8 cellular contexts compared by ENCODE assay signal in the genomic region with DNA sequence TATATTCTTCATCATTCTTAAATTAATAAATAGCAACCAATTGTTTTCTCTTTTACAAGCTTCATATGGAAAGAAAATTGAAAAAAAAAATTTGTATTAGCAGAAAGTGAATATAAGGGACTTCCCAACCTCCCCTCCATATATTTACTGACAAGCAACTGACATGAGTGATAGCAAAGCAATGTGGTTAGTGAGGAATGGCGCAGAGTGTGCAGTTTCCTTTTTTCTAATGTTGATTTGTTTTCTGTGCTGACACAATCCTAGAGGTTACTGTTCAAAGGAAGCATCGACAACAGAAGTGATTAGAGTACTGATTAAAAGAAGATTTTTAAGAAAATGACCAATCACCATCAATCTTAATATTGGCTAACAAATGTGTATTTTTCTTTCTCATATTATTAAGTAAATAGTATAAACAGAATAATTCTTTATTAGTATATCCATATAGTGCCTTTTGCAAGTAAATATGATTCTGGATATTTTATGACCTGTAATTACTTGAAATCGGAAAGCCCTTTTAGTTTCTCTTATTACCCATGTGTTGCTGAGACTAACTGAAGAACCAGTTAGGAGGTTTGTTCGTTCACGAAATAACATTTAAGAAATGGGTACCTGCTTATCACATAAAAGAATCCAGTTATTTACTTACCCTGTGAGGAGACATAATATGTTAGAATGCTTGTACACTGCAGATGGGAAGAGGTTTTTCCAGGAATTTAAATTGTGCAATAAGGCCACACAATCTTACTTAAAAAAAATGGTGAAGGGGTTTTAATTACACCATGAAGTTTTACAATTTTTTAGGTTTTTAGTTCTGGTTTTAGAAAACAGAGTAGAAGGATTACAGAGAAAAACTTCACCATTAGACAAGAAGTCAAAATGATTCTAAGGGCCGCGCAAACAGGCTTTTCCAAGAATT. TPM values are rescaled to one million over a fixed set of nuclear protein-coding genes. Genes with fewer than 3 reads are reported as not detected.
A peak's percentile ranks its signal among the peaks of the same experiment; 100 is the strongest.
DNase-seq lines count a peak whose midpoint lies in the region; ATAC-seq and TF ChIP-seq lines count a peak whose summit lies in the region.

No MANE protein-coding gene starts in this region.

- H3K4me3 ChIP-seq in HEK293 (ENCODE audit: low read depth, low read length) = peak overlapping the region; percentile 86
- peak overlapping the region; percentile 73 for H3K4me3 ChIP-seq in epithelial cell of proximal tubule (ENCODE audit: low read depth, low read length)

- H3K4me1 ChIP-seq in HEK293 (ENCODE audit: control insufficient read depth, insufficient read depth, low read length) = peaks cover 17% of the 10 kb centered on the region

- H3K27ac ChIP-seq in HEK293 (ENCODE audit: extremely low read depth, low read depth, low read length) (peak overlapping the region; percentile 89), RWPE1 (peak overlapping the region; percentile 98)

- ATAC-seq in GM21717 (IDR thresholded peaks at IDR 0.05; ENCODE audit: unreplicated experiment) = no peak
- no peak for ATAC-seq in HG03432 (IDR thresholded peaks at IDR 0.05; ENCODE audit: unreplicated experiment)
- ATAC-seq in HG03439 (IDR thresholded peaks at IDR 0.05; ENCODE audit: unreplicated experiment) = no peak

- POLR2A ChIA-PET in HEK293 (lab: Yijun Ruan, JAX) (interaction anchor here (2.1 kb wide), 1 partner anchor 15 kb away, joined by 4 read pairs; no protein-coding TSS in a partner anchor), RWPE1 (lab: Yijun Ruan, JAX; ENCODE audit: low non-redundant PET) (no interaction called here)

- DNase-seq in RWPE1 (ENCODE audit: low spot score) (no peak), epithelial cell of proximal tubule (ENCODE audit: low read depth) (no peak), pons (ENCODE audit: low spot score) (peak; percentile 24)
- DNase-seq in effector CD4-positive, alpha-beta T cell = no peak

- no peaks in the 10 kb centered on the region for H3K9me3 ChIP-seq in HEK293 (ENCODE audit: control insufficient read depth, insufficient read depth, low read depth, low read length)

- CTCF ChIA-PET in HEK293 (lab: Yijun Ruan, JAX) (interaction anchor here (0.6 to 1.6 kb wide), 3 partner anchors 11 to 1081 kb away, joined by 3 to 5 read pairs (median 4); no protein-coding TSS in a partner anchor), RWPE1 (lab: Yijun Ruan, JAX) (interaction anchor here (0.6 kb wide), 3 partner anchors 8 to 319 kb away, joined by 3 to 5 read pairs (median 3); no protein-coding TSS in a partner anchor)

- TF ChIP-seq CTCF in HEK293 (tag by site-specific recombination; IDR thresholded peaks at IDR 0.05) (no peak), RWPE1 (conservative IDR thresholded peaks at IDR 0.05; ENCODE audit: low read depth) (no peak), epithelial cell of proximal tubule (conservative IDR thresholded peaks at IDR 0.05; ENCODE audit: low read depth, low read length) (no peak)

- peaks cover 0 to 12% of the 10 kb centered on the region in 2 experiments; a peak in 1 of 3 replicates for H3K36me3 ChIP-seq in HEK293 (ENCODE audit: control insufficient read depth in 2 of 2, insufficient read depth in 1 of 2, low read length in 2 of 2)

TF ChIP-seq in HEK293, 187 proteins besides CTCF, POLR2A, EP300 and RAD21:
- TF ChIP-seq, protein P1, sequence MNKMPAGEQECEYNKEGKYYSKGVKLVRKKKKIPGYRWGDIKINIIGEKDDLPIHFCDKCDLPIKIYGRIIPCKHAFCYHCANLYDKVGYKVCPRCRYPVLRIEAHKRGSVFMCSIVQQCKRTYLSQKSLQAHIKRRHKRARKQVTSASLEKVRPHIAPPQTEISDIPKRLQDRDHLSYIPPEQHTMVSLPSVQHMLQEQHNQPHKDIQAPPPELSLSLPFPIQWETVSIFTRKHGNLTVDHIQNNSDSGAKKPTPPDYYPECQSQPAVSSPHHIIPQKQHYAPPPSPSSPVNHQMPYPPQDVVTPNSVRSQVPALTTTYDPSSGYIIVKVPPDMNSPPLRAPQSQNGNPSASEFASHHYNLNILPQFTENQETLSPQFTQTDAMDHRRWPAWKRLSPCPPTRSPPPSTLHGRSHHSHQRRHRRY (tag by site-specific recombination; IDR thresholded peaks at IDR 0.05) = no peak
- TF ChIP-seq WT1 (tag by site-specific recombination; IDR thresholded peaks at IDR 0.05) = no peak
- TF ChIP-seq, protein P2, sequence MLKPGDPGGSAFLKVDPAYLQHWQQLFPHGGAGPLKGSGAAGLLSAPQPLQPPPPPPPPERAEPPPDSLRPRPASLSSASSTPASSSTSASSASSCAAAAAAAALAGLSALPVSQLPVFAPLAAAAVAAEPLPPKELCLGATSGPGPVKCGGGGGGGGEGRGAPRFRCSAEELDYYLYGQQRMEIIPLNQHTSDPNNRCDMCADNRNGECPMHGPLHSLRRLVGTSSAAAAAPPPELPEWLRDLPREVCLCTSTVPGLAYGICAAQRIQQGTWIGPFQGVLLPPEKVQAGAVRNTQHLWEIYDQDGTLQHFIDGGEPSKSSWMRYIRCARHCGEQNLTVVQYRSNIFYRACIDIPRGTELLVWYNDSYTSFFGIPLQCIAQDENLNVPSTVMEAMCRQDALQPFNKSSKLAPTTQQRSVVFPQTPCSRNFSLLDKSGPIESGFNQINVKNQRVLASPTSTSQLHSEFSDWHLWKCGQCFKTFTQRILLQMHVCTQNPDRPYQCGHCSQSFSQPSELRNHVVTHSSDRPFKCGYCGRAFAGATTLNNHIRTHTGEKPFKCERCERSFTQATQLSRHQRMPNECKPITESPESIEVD (tag by site-specific recombination; IDR thresholded peaks at IDR 0.05) = no peak
- TF ChIP-seq ZNF670 (tag by site-specific recombination; IDR thresholded peaks at IDR 0.05; ENCODE audit: low read depth) = no peak
- TF ChIP-seq, protein P3, sequence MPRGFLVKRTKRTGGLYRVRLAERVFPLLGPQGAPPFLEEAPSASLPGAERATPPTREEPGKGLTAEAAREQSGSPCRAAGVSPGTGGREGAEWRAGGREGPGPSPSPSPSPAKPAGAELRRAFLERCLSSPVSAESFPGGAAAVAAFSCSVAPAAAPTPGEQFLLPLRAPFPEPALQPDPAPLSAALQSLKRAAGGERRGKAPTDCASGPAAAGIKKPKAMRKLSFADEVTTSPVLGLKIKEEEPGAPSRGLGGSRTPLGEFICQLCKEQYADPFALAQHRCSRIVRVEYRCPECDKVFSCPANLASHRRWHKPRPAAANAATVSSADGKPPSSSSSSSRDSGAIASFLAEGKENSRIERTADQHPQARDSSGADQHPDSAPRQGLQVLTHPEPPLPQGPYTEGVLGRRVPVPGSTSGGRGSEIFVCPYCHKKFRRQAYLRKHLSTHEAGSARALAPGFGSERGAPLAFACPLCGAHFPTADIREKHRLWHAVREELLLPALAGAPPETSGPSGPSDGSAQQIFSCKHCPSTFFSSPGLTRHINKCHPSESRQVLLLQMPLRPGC (tag by site-specific recombination; IDR thresholded peaks at IDR 0.05) = no peak
- TF ChIP-seq ZNF626 (tag by site-specific recombination; IDR thresholded peaks at IDR 0.05) = no peak
- TF ChIP-seq ZNF157 (tag by site-specific recombination; IDR thresholded peaks at IDR 0.05) = no peak
- TF ChIP-seq ZFP69B (tag by site-specific recombination; IDR thresholded peaks at IDR 0.05) = no peak
- no peak for TF ChIP-seq ZNF394 (tag by site-specific recombination; IDR thresholded peaks at IDR 0.05; ENCODE audit: borderline replicate concordance)
- no peak for TF ChIP-seq SP3 (tag by site-specific recombination; IDR thresholded peaks at IDR 0.05)
- TF ChIP-seq ZNF302 (tag by site-specific recombination; IDR thresholded peaks at IDR 0.05; ENCODE audit: low read depth) = no peak

RNA-seq across cellular contexts. Expression of a gene that starts 1.4 kb away (rescaled TPM):
- total RNA-seq in epithelial cell of proximal tubule = 10.3 and 36.8 TPM in 2 replicates
